Comparison of ENCODE assay signal across 8 cellular contexts in the genomic region with DNA sequence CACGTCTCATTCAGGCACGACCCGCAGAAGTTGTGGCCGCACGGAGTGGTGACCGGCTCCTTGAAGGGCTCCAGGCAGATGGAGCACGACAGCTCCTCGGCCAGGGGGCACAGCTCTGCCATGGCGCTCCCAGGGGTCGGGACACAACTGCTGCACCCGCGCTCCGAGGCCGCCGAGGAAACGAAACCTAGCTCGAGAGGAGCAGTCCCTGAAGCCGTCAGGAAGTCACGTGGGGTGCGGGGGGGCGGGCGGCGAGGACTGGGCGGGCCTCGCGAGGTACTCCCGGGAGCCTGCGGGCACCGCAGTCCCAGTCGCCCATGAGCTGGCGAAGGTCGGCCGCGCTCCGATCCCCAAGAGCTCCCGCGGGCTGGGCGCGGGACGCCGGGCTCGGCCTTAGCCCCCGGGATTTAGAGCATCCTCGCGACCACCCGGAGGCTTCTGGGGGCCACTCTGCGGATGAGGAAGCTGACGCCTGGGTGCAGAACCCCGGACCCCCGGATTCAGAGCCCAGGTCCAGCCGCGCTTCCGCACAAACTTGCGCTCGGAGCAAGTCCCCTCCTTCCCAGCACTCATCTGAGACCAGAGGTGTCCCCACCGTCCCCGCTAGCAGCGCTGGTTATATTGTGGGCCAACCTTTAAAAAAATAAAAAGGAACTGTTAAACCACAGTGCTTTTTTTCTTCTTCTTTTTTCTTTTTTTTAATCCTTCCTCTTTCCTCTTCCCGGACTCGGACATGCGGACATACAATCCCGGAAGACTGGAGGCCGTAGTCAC. TPM values are rescaled to one million over a fixed set of nuclear protein-coding genes. Genes with fewer than 3 reads are reported as not detected.
DNase-seq lines count a peak whose midpoint lies in the region; ATAC-seq and TF ChIP-seq lines count a peak whose summit lies in the region.

A gene with protein sequence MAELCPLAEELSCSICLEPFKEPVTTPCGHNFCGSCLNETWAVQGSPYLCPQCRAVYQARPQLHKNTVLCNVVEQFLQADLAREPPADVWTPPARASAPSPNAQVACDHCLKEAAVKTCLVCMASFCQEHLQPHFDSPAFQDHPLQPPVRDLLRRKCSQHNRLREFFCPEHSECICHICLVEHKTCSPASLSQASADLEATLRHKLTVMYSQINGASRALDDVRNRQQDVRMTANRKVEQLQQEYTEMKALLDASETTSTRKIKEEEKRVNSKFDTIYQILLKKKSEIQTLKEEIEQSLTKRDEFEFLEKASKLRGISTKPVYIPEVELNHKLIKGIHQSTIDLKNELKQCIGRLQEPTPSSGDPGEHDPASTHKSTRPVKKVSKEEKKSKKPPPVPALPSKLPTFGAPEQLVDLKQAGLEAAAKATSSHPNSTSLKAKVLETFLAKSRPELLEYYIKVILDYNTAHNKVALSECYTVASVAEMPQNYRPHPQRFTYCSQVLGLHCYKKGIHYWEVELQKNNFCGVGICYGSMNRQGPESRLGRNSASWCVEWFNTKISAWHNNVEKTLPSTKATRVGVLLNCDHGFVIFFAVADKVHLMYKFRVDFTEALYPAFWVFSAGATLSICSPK (minus strand): TSS at position 183 of the 774 bp plus-strand sequence. CDS start 61 bp downstream, at position 122.

- peaks cover 52% of the 10 kb centered on the region for H3K36me3 Mint-ChIP-seq in activated T-cell treated with anti-CD3 and anti-CD28 coated beads, Interleukin-2, amount 50 U/mL, for 24 hours (ENCODE audit: low read depth)

- ATAC-seq in GM21576 (IDR thresholded peaks at IDR 0.05; ENCODE audit: unreplicated experiment): peak; percentile 54

- H3K27ac Mint-ChIP-seq in activated T-cell treated with anti-CD3 and anti-CD28 coated beads, Interleukin-2, amount 50 U/mL, for 24 hours: peak within 1 kb of the TSS; percentile 96

- peak within 1 kb of the TSS; percentile 93 for H3K4me3 Mint-ChIP-seq in activated T-cell treated with anti-CD3 and anti-CD28 coated beads, Interleukin-2, amount 50 U/mL, for 24 hours

- H3K27me3 ChIP-seq in esophagus (ENCODE audit: control insufficient read depth in 1 of 2, insufficient read depth in 2 of 2, low read length in 2 of 2) (no peaks in the 10 kb centered on the region), muscle layer of colon (ENCODE audit: control insufficient read depth in 1 of 2, insufficient read depth in 2 of 2, low read length in 2 of 2) (no peaks in the 10 kb centered on the region)

- H3K9me3 ChIP-seq in esophagus (ENCODE audit: control insufficient read depth in 2 of 2, insufficient read depth in 1 of 2, low read depth in 1 of 2, low read length in 1 of 2) (no peaks in the 10 kb centered on the region), muscle layer of colon (ENCODE audit: low read length) (no peaks in the 10 kb centered on the region)

- DNase-seq in DMS153 (lab: John Stamatoyannopoulos, UW): peak; percentile 67
- peak; percentile 82 for DNase-seq in Jurkat, Clone E6-1 (ENCODE audit: low read depth, low spot score)
- DNase-seq in activated T-cell treated with anti-CD3 and anti-CD28 coated beads, Interleukin-2, amount 50 U/mL, for 24 hours: peak; percentile 89
- DNase-seq in stimulated activated CD8-positive, alpha-beta memory T cell treated with anti-CD3 and anti-CD28 coated beads, Interleukin-7, amount 100 ng/mL, for 1 hour (ENCODE audit: low read depth in 2 of 2): peak; percentile 72 to 80

- H3K4me1 ChIP-seq in esophagus (ENCODE audit: control insufficient read depth in 2 of 2, insufficient read depth in 2 of 2, low read length in 1 of 2): peaks cover 0 to 8% of the 10 kb centered on the region in 2 donors
- H3K4me1 ChIP-seq in muscle layer of colon (ENCODE audit: insufficient read depth, low read length): peaks cover 38% of the 10 kb centered on the region

- peak within 1 kb of the TSS; percentile 86 for H3K4me3 ChIP-seq in Jurkat, Clone E6-1 (ENCODE audit: low read length)
- peak within 1 kb of the TSS; percentile 95 to 98 for H3K4me3 ChIP-seq in esophagus (ENCODE audit: low read depth in 1 of 2, low read length in 2 of 2)
- peak within 1 kb of the TSS; percentile 80 to 87 for H3K4me3 ChIP-seq in muscle layer of colon (ENCODE audit: low read depth in 1 of 2, low read length in 2 of 2)

- peak within 1 kb of the TSS; percentile 84 for H3K9ac ChIP-seq in muscle layer of colon (ENCODE audit: low read length)

- peak within 1 kb of the TSS; percentile 90 to 94 for H3K27ac ChIP-seq in esophagus (ENCODE audit: low read depth in 2 of 2, low read length in 1 of 2)
- H3K27ac ChIP-seq in muscle layer of colon (ENCODE audit: low read depth, low read length): peak within 1 kb of the TSS; percentile 86

- H3K27me3 Mint-ChIP-seq in activated T-cell treated with anti-CD3 and anti-CD28 coated beads, Interleukin-2, amount 50 U/mL, for 24 hours: no peaks in the 10 kb centered on the region

- H3K9me3 Mint-ChIP-seq in activated T-cell treated with anti-CD3 and anti-CD28 coated beads, Interleukin-2, amount 50 U/mL, for 24 hours: peaks cover 13% of the 10 kb centered on the region

- WGBS in esophagus, 2 donors: 0% methylated on average over 49 to 63 of the region's 63 CpGs

- H3K36me3 ChIP-seq in esophagus (ENCODE audit: control insufficient read depth in 2 of 2, insufficient read depth in 2 of 2, low read length in 1 of 2): peaks cover 0 to 2% of the 10 kb centered on the region in 2 donors
- no peaks in the 10 kb centered on the region for H3K36me3 ChIP-seq in muscle layer of colon (ENCODE audit: insufficient read depth, low read length)

- H3K4me1 Mint-ChIP-seq in activated T-cell treated with anti-CD3 and anti-CD28 coated beads, Interleukin-2, amount 50 U/mL, for 24 hours (ENCODE audit: low read depth): peaks cover 68% of the 10 kb centered on the region

TF ChIP-seq in PFSK-1, 5 proteins besides CTCF, POLR2A, EP300 and RAD21:
- TF ChIP-seq SIN3A (IDR thresholded peaks at IDR 0.05; ENCODE audit: borderline replicate concordance, insufficient read depth, low read length): no peak
- TF ChIP-seq, protein P1, sequence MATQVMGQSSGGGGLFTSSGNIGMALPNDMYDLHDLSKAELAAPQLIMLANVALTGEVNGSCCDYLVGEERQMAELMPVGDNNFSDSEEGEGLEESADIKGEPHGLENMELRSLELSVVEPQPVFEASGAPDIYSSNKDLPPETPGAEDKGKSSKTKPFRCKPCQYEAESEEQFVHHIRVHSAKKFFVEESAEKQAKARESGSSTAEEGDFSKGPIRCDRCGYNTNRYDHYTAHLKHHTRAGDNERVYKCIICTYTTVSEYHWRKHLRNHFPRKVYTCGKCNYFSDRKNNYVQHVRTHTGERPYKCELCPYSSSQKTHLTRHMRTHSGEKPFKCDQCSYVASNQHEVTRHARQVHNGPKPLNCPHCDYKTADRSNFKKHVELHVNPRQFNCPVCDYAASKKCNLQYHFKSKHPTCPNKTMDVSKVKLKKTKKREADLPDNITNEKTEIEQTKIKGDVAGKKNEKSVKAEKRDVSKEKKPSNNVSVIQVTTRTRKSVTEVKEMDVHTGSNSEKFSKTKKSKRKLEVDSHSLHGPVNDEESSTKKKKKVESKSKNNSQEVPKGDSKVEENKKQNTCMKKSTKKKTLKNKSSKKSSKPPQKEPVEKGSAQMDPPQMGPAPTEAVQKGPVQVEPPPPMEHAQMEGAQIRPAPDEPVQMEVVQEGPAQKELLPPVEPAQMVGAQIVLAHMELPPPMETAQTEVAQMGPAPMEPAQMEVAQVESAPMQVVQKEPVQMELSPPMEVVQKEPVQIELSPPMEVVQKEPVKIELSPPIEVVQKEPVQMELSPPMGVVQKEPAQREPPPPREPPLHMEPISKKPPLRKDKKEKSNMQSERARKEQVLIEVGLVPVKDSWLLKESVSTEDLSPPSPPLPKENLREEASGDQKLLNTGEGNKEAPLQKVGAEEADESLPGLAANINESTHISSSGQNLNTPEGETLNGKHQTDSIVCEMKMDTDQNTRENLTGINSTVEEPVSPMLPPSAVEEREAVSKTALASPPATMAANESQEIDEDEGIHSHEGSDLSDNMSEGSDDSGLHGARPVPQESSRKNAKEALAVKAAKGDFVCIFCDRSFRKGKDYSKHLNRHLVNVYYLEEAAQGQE (IDR thresholded peaks at IDR 0.05; ENCODE audit: insufficient read depth in 1 of 2, low read depth in 2 of 2, low read length in 2 of 2): no peak
- peak; percentile 66 for TF ChIP-seq FOXP2 (optimal IDR thresholded peaks at IDR 0.05; ENCODE audit: borderline replicate concordance, extremely low read depth, extremely low read length, insufficient read depth)
- TF ChIP-seq POLR2AphosphoS5 (IDR thresholded peaks at IDR 0.05; ENCODE audit: low read depth, low read length): peak; percentile 98
- TF ChIP-seq TAF1 (IDR thresholded peaks at IDR 0.05; ENCODE audit: borderline replicate concordance, insufficient read depth, low read length): peak; percentile 73; the same call in 1 of the 2 replicates

RNA-seq across cellular contexts. Expression of the gene that starts here (rescaled TPM):
- 30.2 TPM for polyA plus RNA-seq in Jurkat, Clone E6-1 (2012; ENCODE audit: insufficient read depth, insufficient read length)
- polyA plus RNA-seq in PFSK-1 (2012; ENCODE audit: insufficient read length, low read depth): 39.3 TPM
- polyA plus RNA-seq in esophagus: 10 to 100 TPM; 15.9 to 18.2 TPM

Comparison
In these comparisons a context has a peak if more than half of its experiments do, and no peak if none do; other contexts are left out.
1. Peak in every context shown above with its lines: DNase-seq, ATAC-seq, H3K4me3 ChIP-seq and H3K27ac ChIP-seq.